Comparison of ENCODE assay signal across 8 cellular contexts in genomic region chr22:23565288-23565941, GRCh38. TPM values are rescaled to one million over a fixed set of nuclear protein-coding genes. Genes with fewer than 3 reads are reported as not detected.
DNase-seq lines count a peak whose midpoint lies in the region; ATAC-seq and TF ChIP-seq lines count a peak whose summit lies in the region.

No MANE protein-coding gene starts in this region.

- H3K4me1 Mint-ChIP-seq in central memory CD8-positive, alpha-beta T cell, result peaks cover 8% of the 10 kb centered on the region

- H3K4me3 Mint-ChIP-seq in central memory CD8-positive, alpha-beta T cell, result peak overlapping the region; percentile 76

- TF ChIP-seq EP300 in gastroesophageal sphincter (IDR thresholded peaks at IDR 0.05), result no peak

- ATAC-seq in central memory CD8-positive, alpha-beta T cell (replicated peaks; ENCODE audit: extremely low read depth, poor library complexity, severe bottlenecking), result no peak
- no peak for ATAC-seq in gastroesophageal sphincter

- H3K36me3 ChIP-seq in mucosa of stomach (ENCODE audit: control insufficient read depth, insufficient read depth, low read length), result no peaks in the 10 kb centered on the region
- H3K36me3 ChIP-seq in gastroesophageal sphincter, result no peaks in the 10 kb centered on the region

- no peak overlapping the region for H3K27ac ChIP-seq in gastroesophageal sphincter

- H3K9me3 Mint-ChIP-seq in central memory CD8-positive, alpha-beta T cell, result no peaks in the 10 kb centered on the region

- H3K27me3 ChIP-seq in mucosa of stomach (ENCODE audit: control insufficient read depth, insufficient read depth, low read length), result peaks cover 23% of the 10 kb centered on the region
- peaks cover 62% of the 10 kb centered on the region for H3K27me3 ChIP-seq in gastroesophageal sphincter

- POLR2A ChIA-PET in GM10248 (lab: Yijun Ruan, JAX), result no interaction called here

- 19 to 22% methylated on average over 4 to 5 of the region's 12 CpGs for WGBS in gastroesophageal sphincter (ENCODE audit: low coverage in 1 of 2), 2 donors

- H3K4me3 ChIP-seq in mucosa of stomach (ENCODE audit: low read length) (no peak overlapping the region), gastroesophageal sphincter (peak overlapping the region in 1 of 2 donors; percentile 55)

- TF ChIP-seq POLR2A in gastroesophageal sphincter (IDR thresholded peaks at IDR 0.05), result no peak

- no peak for TF ChIP-seq CTCF in GM10248 (IDR thresholded peaks at IDR 0.05; ENCODE audit: control extremely low read depth, extremely low read depth, low read depth, missing control alignments)
- no peak for TF ChIP-seq CTCF in gastroesophageal sphincter (IDR thresholded peaks at IDR 0.05)

- DNase-seq in GM10248 (ENCODE audit: extremely low spot score) (peak; percentile 28), NCI-H1105 (lab: John Stamatoyannopoulos, UW) (peak; percentile 6), NCI-H2081 treated with DMSO at 0.1 percent for 48 hours (lab: John Stamatoyannopoulos, UW) (no peak), CD1c-positive myeloid dendritic cell (ENCODE audit: extremely low spot score) (no peak), GDM1 (lab: John Stamatoyannopoulos, UW) (no peak)
- no peak for DNase-seq in central memory CD8-positive, alpha-beta T cell (ENCODE audit: low spot score in 2 of 2)

- no peak overlapping the region for H3K27ac Mint-ChIP-seq in central memory CD8-positive, alpha-beta T cell (ENCODE audit: low read depth)

- peaks cover 1% of the 10 kb centered on the region for H3K36me3 Mint-ChIP-seq in central memory CD8-positive, alpha-beta T cell (ENCODE audit: insufficient read depth)

- H3K9me3 ChIP-seq in mucosa of stomach (ENCODE audit: control insufficient read depth, low read length) (no peaks in the 10 kb centered on the region), gastroesophageal sphincter (no peaks in the 10 kb centered on the region)

- peaks cover 46% of the 10 kb centered on the region for H3K27me3 Mint-ChIP-seq in central memory CD8-positive, alpha-beta T cell

- peak overlapping the region; percentile 37 for H3K9ac ChIP-seq in mucosa of stomach (ENCODE audit: low read length)

- peaks cover 8% of the 10 kb centered on the region for H3K4me1 ChIP-seq in mucosa of stomach (ENCODE audit: control insufficient read depth, insufficient read depth, low read length)
- peaks cover 0 to 18% (median 12%) of the 10 kb centered on the region in 3 donors for H3K4me1 ChIP-seq in gastroesophageal sphincter

- CTCF ChIA-PET in GM10248 (lab: Yijun Ruan, JAX), result no interaction called here

RNA-seq across cellular contexts. Expression of gene IGLL1, which starts 14.7 kb away (rescaled TPM):
- total RNA-seq in gastroesophageal sphincter, result not detected

Comparison
In these comparisons a context has a peak if more than half of its experiments do, and no peak if none do; other contexts are left out.
1. DNase-seq: peak in GM10248 (single experiment) and NCI-H1105 (single experiment); none in central memory CD8-positive, alpha-beta T cell (0 of 2), NCI-H2081 treated with DMSO at 0.1 percent for 48 hours (single experiment), CD1c-positive myeloid dendritic cell (single experiment) and GDM1 (single experiment).